Comparison of ENCODE assay signal across 22 cellular contexts in genomic region chr9:12329623-12329985, GRCh38.
"Had no signal": no experiment of that assay in that cellular context is flagged by ENCODE, and none has a peak within 500 bp of the region (broad histone marks: within the 10 kb centered on the region; RNA-seq: fewer than 3 reads in every experiment).

No MANE protein-coding gene starts in this region.

- H3K9me3 Mint-ChIP-seq: activated CD4-positive, alpha-beta T cell treated with anti-CD3 and anti-CD28 coated beads, Interleukin-2, amount 10 ng/mL, durations not matched to agents 7 days and 5 days had no signal

- H3K4me1 ChIP-seq: esophagus squamous epithelium, left ventricle myocardium inferior, upper lobe of left lung had no signal

- DNase-seq: activated CD4-positive, alpha-beta T cell treated with anti-CD3 and anti-CD28 coated beads for 1 hour; activated gamma-delta T cell treated with Interleukin-2 at 50 U/mL for 16 hours; activated naive CD4-positive, alpha-beta T cell treated with anti-CD3 and anti-CD28 coated beads, Interleukin-2, amount 50 U/mL, for 16 hours; activated T-cell treated with anti-CD3 and anti-CD28 coated beads, Interleukin-2, amount 50 U/mL, for 4 hours; effector CD4-positive, alpha-beta T cell; esophagus squamous epithelium; T-helper 17 cell; T1000 had no signal

- H3K36me3 ChIP-seq: esophagus squamous epithelium, left ventricle myocardium inferior, neutrophil, upper lobe of left lung had no signal

- FAIRE-seq: astrocyte had no signal

- H3K4me3 ChIP-seq: esophagus squamous epithelium, mucosa of descending colon, skin epidermis, upper lobe of left lung had no signal

- H3K4me1 Mint-ChIP-seq: activated CD4-positive, alpha-beta T cell treated with anti-CD3 and anti-CD28 coated beads, Interleukin-2, amount 10 ng/mL, durations not matched to agents 7 days and 5 days; activated T-helper 17 cell treated with anti-CD3 and anti-CD28 coated beads, Interleukin-2, amount 50 U/mL, for 72 hours; stimulated activated effector memory CD8-positive, alpha-beta T cell treated with anti-CD3 and anti-CD28 coated beads, Interleukin-12 subunit alpha, Interleukin-12 subunit beta, amount 100 ng/mL, for 72 hours; stimulated activated naive CD8-positive, alpha-beta T cell treated with anti-CD3 and anti-CD28 coated beads, Interleukin-15, amount 100 ng/mL, for 72 hours; T-helper 17 cell had no signal

- H3K9me3 ChIP-seq: esophagus squamous epithelium, left ventricle myocardium inferior, mucosa of descending colon, neutrophil, upper lobe of left lung had no signal

- H3K27me3 ChIP-seq: esophagus squamous epithelium, neutrophil, upper lobe of left lung had no signal

- H3K27ac ChIP-seq: epithelial cell of prostate, esophagus squamous epithelium, left ventricle myocardium inferior, neutrophil, skin epidermis, upper lobe of left lung had no signal

- H3K4me3 Mint-ChIP-seq: activated CD4-positive, alpha-beta T cell treated with anti-CD3 and anti-CD28 coated beads, Interleukin-2, amount 10 ng/mL, durations not matched to agents 7 days and 5 days; activated CD8-positive, alpha-beta T cell treated with anti-CD3 and anti-CD28 coated beads for 36 hours; activated T-cell treated with anti-CD3 and anti-CD28 coated beads, Interleukin-2, amount 50 U/mL, for 4 hours; activated T-helper 17 cell treated with anti-CD3 and anti-CD28 coated beads, Interleukin-2, amount 50 U/mL, for 72 hours; natural killer cell treated with Interleukin-12 subunit alpha and Interleukin-12 subunit beta and Interleukin-15 and Interleukin-18, amount 100 ng/mL, for 72 hours; stimulated activated effector memory CD8-positive, alpha-beta T cell treated with anti-CD3 and anti-CD28 coated beads, Interleukin-12 subunit alpha, Interleukin-12 subunit beta, amount 100 ng/mL, for 72 hours; stimulated activated naive CD8-positive, alpha-beta T cell treated with anti-CD3 and anti-CD28 coated beads, Interleukin-15, amount 100 ng/mL, for 72 hours; T-helper 17 cell had no signal

- H3K36me3 Mint-ChIP-seq: natural killer cell treated with Interleukin-12 subunit alpha and Interleukin-12 subunit beta and Interleukin-15 and Interleukin-18, amount 100 ng/mL, for 72 hours; stimulated activated effector memory CD8-positive, alpha-beta T cell treated with anti-CD3 and anti-CD28 coated beads, Interleukin-12 subunit alpha, Interleukin-12 subunit beta, amount 100 ng/mL, for 72 hours had no signal

- H3K27me3 Mint-ChIP-seq: activated CD4-positive, alpha-beta T cell treated with anti-CD3 and anti-CD28 coated beads, Interleukin-2, amount 10 ng/mL, durations not matched to agents 7 days and 5 days; activated CD8-positive, alpha-beta T cell treated with anti-CD3 and anti-CD28 coated beads for 36 hours; activated T-helper 17 cell treated with anti-CD3 and anti-CD28 coated beads, Interleukin-2, amount 50 U/mL, for 72 hours; natural killer cell treated with Interleukin-12 subunit alpha and Interleukin-12 subunit beta and Interleukin-15 and Interleukin-18, amount 100 ng/mL, for 72 hours; stimulated activated naive CD8-positive, alpha-beta T cell treated with anti-CD3 and anti-CD28 coated beads, Interleukin-15, amount 100 ng/mL, for 72 hours; T-helper 17 cell had no signal

- H3K27ac Mint-ChIP-seq: activated CD4-positive, alpha-beta T cell treated with anti-CD3 and anti-CD28 coated beads, Interleukin-2, amount 10 ng/mL, durations not matched to agents 7 days and 5 days; activated CD8-positive, alpha-beta T cell treated with anti-CD3 and anti-CD28 coated beads for 36 hours; activated T-helper 17 cell treated with anti-CD3 and anti-CD28 coated beads, Interleukin-2, amount 50 U/mL, for 72 hours; natural killer cell treated with Interleukin-12 subunit alpha and Interleukin-12 subunit beta and Interleukin-15 and Interleukin-18, amount 100 ng/mL, for 72 hours; stimulated activated effector memory CD8-positive, alpha-beta T cell treated with anti-CD3 and anti-CD28 coated beads, Interleukin-12 subunit alpha, Interleukin-12 subunit beta, amount 100 ng/mL, for 72 hours; stimulated activated naive CD8-positive, alpha-beta T cell treated with anti-CD3 and anti-CD28 coated beads, Interleukin-15, amount 100 ng/mL, for 72 hours; T-helper 17 cell; WTC11 had no signal
